ENCODE assay signal across 1 cellular context in genomic region chr1:9086060-9086459, GRCh38.
TF ChIP-seq lines count a peak whose summit lies in the region.

No MANE protein-coding gene starts in this region.

TF ChIP-seq in GM23338, 12 proteins besides CTCF, POLR2A, EP300 and RAD21:
- TF ChIP-seq STAT1 (IDR thresholded peaks at IDR 0.05; ENCODE audit: unreplicated experiment) = no peak
- no peak for TF ChIP-seq NANOG (IDR thresholded peaks at IDR 0.05; ENCODE audit: borderline replicate concordance)
- no peak for TF ChIP-seq ZNF114 (CRISPR knock-in tag; IDR thresholded peaks at IDR 0.05)
- no peak for TF ChIP-seq EZH2phosphoT487 (IDR thresholded peaks at IDR 0.05; ENCODE audit: unreplicated experiment)
- TF ChIP-seq ZNF462 (CRISPR knock-in tag; IDR thresholded peaks at IDR 0.05) = no peak
- TF ChIP-seq ETS1 (IDR thresholded peaks at IDR 0.05) = no peak
- TF ChIP-seq CREB1 (CRISPR knock-in tag; IDR thresholded peaks at IDR 0.05; ENCODE audit: low read depth) = no peak
TF ChIP-seq in GM23338: peak in this region for 0.
